20 cellular contexts compared by ENCODE assay signal in genomic region chr18:9619056-9619455, GRCh38. TPM values are rescaled to one million over a fixed set of nuclear protein-coding genes. Genes with fewer than 3 reads are reported as not detected.
A peak's percentile ranks its signal among the peaks of the same experiment; 100 is the strongest.
DNase-seq lines count a peak whose midpoint lies in the region; ATAC-seq, FAIRE-seq and TF ChIP-seq lines count a peak whose summit lies in the region.
"Had no signal": no experiment of that assay in that cellular context is flagged by ENCODE, and none has a peak within 500 bp of the region (broad histone marks: within the 10 kb centered on the region; RNA-seq: fewer than 3 reads in every experiment).

No MANE protein-coding gene starts in this region.

- FAIRE-seq in astrocyte (lab: Jason Lieb, UNC) = no peak
- FAIRE-seq: bronchial epithelial cell had no signal

- no peak overlapping the region for H3K56ac ChIP-seq in H9 (ENCODE audit: insufficient read length, low read depth, low read length)

- no peak overlapping the region for H3T11ph ChIP-seq in H9 (ENCODE audit: low read length)

- H4K5ac ChIP-seq in H9 (ENCODE audit: insufficient read length, low read depth, low read length) = no peak overlapping the region

- H2AFZ ChIP-seq in Karpas-422 (ENCODE audit: low read length) (no peak overlapping the region), astrocyte (ENCODE audit: low read depth, low read length) (no peak overlapping the region), H9 (ENCODE audit: low read length) (no peak overlapping the region)

- H2BK5ac ChIP-seq in H9 (ENCODE audit: insufficient read length, low read length) = no peak overlapping the region

- no peaks in the 10 kb centered on the region for H3K23me2 ChIP-seq in H9 (ENCODE audit: insufficient read length, low read depth, low read length, poor library complexity, severe bottlenecking)

- no peak overlapping the region for H2BK20ac ChIP-seq in H9 (ENCODE audit: low read depth, low read length, poor library complexity, severe bottlenecking)

- POLR2A ChIA-PET in WTC11 (lab: Charles Lee) = no interaction called here

- H3K9me3 Mint-ChIP-seq in astrocyte (ENCODE audit: unreplicated experiment) (no peaks in the 10 kb centered on the region), H9 (no peaks in the 10 kb centered on the region; a peak in 1 of 5 replicates), WTC11 (no peaks in the 10 kb centered on the region)
- no peaks in the 10 kb centered on the region for H3K9me3 Mint-ChIP-seq in stimulated activated effector memory CD8-positive, alpha-beta T cell treated with anti-CD3 and anti-CD28 coated beads, Interleukin-12 subunit alpha, Interleukin-12 subunit beta, amount 100 ng/mL, for 72 hours
- H3K9me3 Mint-ChIP-seq: activated naive CD8-positive, alpha-beta T cell treated with anti-CD3 and anti-CD28 coated beads for 36 hours; immature natural killer cell; stimulated activated naive B cell treated with anti-CD40 and anti-IgM and Interleukin-4, amounts not matched to agents 10 μg/mL and 1 μg/mL and 100 μg/mL, for 72 hours had no signal

- CTCF ChIA-PET in WTC11 (lab: Charles Lee) = interaction anchor here (0.6 kb wide), 2 partner anchors 43 to 901 kb away, joined by 3 read pairs; no protein-coding TSS in a partner anchor

- no peaks in the 10 kb centered on the region for H3K79me2 ChIP-seq in Karpas-422 (ENCODE audit: low read length)
- H3K79me2 ChIP-seq in astrocyte (ENCODE audit: insufficient read depth, low read length) = peaks cover 10% of the 10 kb centered on the region
- no peaks in the 10 kb centered on the region for H3K79me2 ChIP-seq in H9 (ENCODE audit: insufficient read depth, low read length)

- no peak overlapping the region for H2BK15ac ChIP-seq in H9 (ENCODE audit: low read depth, low read length)

- no peak overlapping the region for H2AK5ac ChIP-seq in H9 (ENCODE audit: insufficient read length, low read length)

- DNase-seq in Karpas-422 (peak; percentile 33), astrocyte (ENCODE audit: low read depth) (no peak), foreskin keratinocyte (no peak), thoracic aorta (ENCODE audit: low spot score) (no peak), H9 (no peak), WTC11 (ENCODE audit: low spot score) (no peak)
- no peak for DNase-seq in stimulated activated effector memory CD8-positive, alpha-beta T cell treated with anti-CD3 and anti-CD28 coated beads, Interleukin-12 subunit alpha, Interleukin-12 subunit beta, amount 100 ng/mL, for 72 hours (ENCODE audit: low spot score in 2 of 2)
- DNase-seq: activated naive CD8-positive, alpha-beta T cell treated with anti-CD3 and anti-CD28 coated beads for 36 hours; BE2C; Caco-2; NCI-H1436; NCI-H2171 treated with DMSO at 0.1 percent for 48 hours; NCI-H748 treated with DMSO at 0.1 percent for 48 hours; stimulated activated naive B cell treated with anti-CD40 and anti-IgM and Interleukin-4, amounts not matched to agents 10 μg/mL and 1 μg/mL and 100 μg/mL, for 72 hours; T-helper 9 cell; thyroid gland had no signal

- H3K27me3 Mint-ChIP-seq in astrocyte (ENCODE audit: low read depth, unreplicated experiment) (no peaks in the 10 kb centered on the region), H9 (ENCODE audit: low read depth) (no peaks in the 10 kb centered on the region), WTC11 (ENCODE audit: low read depth) (no peaks in the 10 kb centered on the region)
- H3K27me3 Mint-ChIP-seq: activated naive CD8-positive, alpha-beta T cell treated with anti-CD3 and anti-CD28 coated beads for 36 hours; stimulated activated naive B cell treated with anti-CD40 and anti-IgM and Interleukin-4, amounts not matched to agents 10 μg/mL and 1 μg/mL and 100 μg/mL, for 72 hours had no signal

- no peak overlapping the region for H2BK120ac ChIP-seq in H9 (ENCODE audit: low read depth, low read length, poor library complexity, severe bottlenecking)

- H3K4me1 ChIP-seq in Karpas-422 (ENCODE audit: low read length) = peaks cover 8% of the 10 kb centered on the region
- peaks cover 24% of the 10 kb centered on the region for H3K4me1 ChIP-seq in astrocyte (ENCODE audit: insufficient read depth, low read length)
- peaks cover 30% of the 10 kb centered on the region for H3K4me1 ChIP-seq in foreskin keratinocyte
- peaks cover 5 to 22% of the 10 kb centered on the region in 2 donors for H3K4me1 ChIP-seq in thoracic aorta (ENCODE audit: control insufficient read depth in 1 of 2, low read depth in 2 of 2)
- 0 out of 2 replicates have a peak, but pooled peaks cover 2% of the 10 kb centered on the region for H3K4me1 ChIP-seq in H9 (ENCODE audit: insufficient read depth, low read length)
- H3K4me1 ChIP-seq: BE2C, Caco-2 had no signal

- H3K4ac ChIP-seq in H9 (ENCODE audit: low read depth, low read length) = no peak overlapping the region

- H3K4me3 ChIP-seq in Karpas-422 (ENCODE audit: low read length) = no peak overlapping the region
- no peak overlapping the region for H3K4me3 ChIP-seq in astrocyte (ENCODE audit: insufficient read depth, low read depth, low read length)
- H3K4me3 ChIP-seq in thoracic aorta = peak overlapping the region; percentile 40
- H3K4me3 ChIP-seq: MG63, right atrium auricular region, thyroid gland had no signal

- H4K20me1 ChIP-seq in Karpas-422 (ENCODE audit: insufficient read depth, low read depth, low read length) (no peaks in the 10 kb centered on the region), astrocyte (ENCODE audit: insufficient read depth, low read length) (no peaks in the 10 kb centered on the region), H9 (ENCODE audit: control insufficient read depth, insufficient read depth, insufficient read length) (no peaks in the 10 kb centered on the region)

- H3K27me3 ChIP-seq in Karpas-422 (ENCODE audit: low read length) = no peaks in the 10 kb centered on the region
- H3K27me3 ChIP-seq in astrocyte (ENCODE audit: insufficient read depth, low read length) = no peaks in the 10 kb centered on the region
- H3K27me3 ChIP-seq in foreskin keratinocyte = no peaks in the 10 kb centered on the region
- no peaks in the 10 kb centered on the region for H3K27me3 ChIP-seq in thoracic aorta (replicated peaks; ENCODE audit: insufficient read depth)
- no peaks in the 10 kb centered on the region for H3K27me3 ChIP-seq in H9 (ENCODE audit: insufficient read depth, low read length)
- H3K27me3 ChIP-seq: BE2C, MG63, right atrium auricular region, thyroid gland had no signal

- H4K8ac ChIP-seq in H9 (replicated peaks; ENCODE audit: insufficient read length, low read depth, low read length) = no peak overlapping the region

- no peaks in the 10 kb centered on the region for H3K9me3 ChIP-seq in Karpas-422 (ENCODE audit: low read length)
- H3K9me3 ChIP-seq in astrocyte (ENCODE audit: insufficient read depth, low read depth, low read length) = no peaks in the 10 kb centered on the region
- no peaks in the 10 kb centered on the region for H3K9me3 ChIP-seq in thoracic aorta
- H3K9me3 ChIP-seq in H9 (ENCODE audit: control insufficient read depth, low read depth, low read length) = no peaks in the 10 kb centered on the region
- H3K9me3 ChIP-seq: BE2C, Caco-2, MG63, right atrium auricular region, thyroid gland had no signal

- ATAC-seq in foreskin keratinocyte (no peak), thoracic aorta (ENCODE audit: insufficient number of reproducible peaks, low FRiP score, low read depth) (no peak), WTC11 (no peak)
- ATAC-seq in stimulated activated effector memory CD8-positive, alpha-beta T cell treated with anti-CD3 and anti-CD28 coated beads, Interleukin-12 subunit alpha, Interleukin-12 subunit beta, amount 100 ng/mL, for 72 hours = no peak

- no peak overlapping the region for H3K14ac ChIP-seq in H9 (ENCODE audit: insufficient read depth, low read length)

- H3K9ac ChIP-seq in Karpas-422 (ENCODE audit: low read length) (no peak overlapping the region), astrocyte (ENCODE audit: low read length) (peak overlapping the region; percentile 50), H9 (ENCODE audit: extremely low read depth, insufficient read length, low read length) (no peak overlapping the region)

- no peak overlapping the region for H2BK12ac ChIP-seq in H9 (ENCODE audit: insufficient read length, low read depth, low read length)

- WGBS in H9 (ENCODE audit: extremely low coverage, insufficient read length, low lambda C conversion rate) = no CpG with 5 or more reads among the region's 3 CpGs

- H3K4me2 ChIP-seq in Karpas-422 (ENCODE audit: low read depth, low read length, poor library complexity, severe bottlenecking) = no peak overlapping the region
- H3K4me2 ChIP-seq in astrocyte (ENCODE audit: low read length) = peak overlapping the region; percentile 75
- H3K4me2 ChIP-seq in H9 (ENCODE audit: insufficient read depth, insufficient read length, low read length) = no peak overlapping the region

- no peak overlapping the region for H3K18ac ChIP-seq in H9 (ENCODE audit: insufficient read length, low read depth, low read length)

- H3K27ac Mint-ChIP-seq in astrocyte (ENCODE audit: unreplicated experiment) = no peak overlapping the region
- H3K27ac Mint-ChIP-seq in H9 = no peak overlapping the region; a peak in 1 of 7 replicates
- no peak overlapping the region for H3K27ac Mint-ChIP-seq in WTC11
- H3K27ac Mint-ChIP-seq in stimulated activated effector memory CD8-positive, alpha-beta T cell treated with anti-CD3 and anti-CD28 coated beads, Interleukin-12 subunit alpha, Interleukin-12 subunit beta, amount 100 ng/mL, for 72 hours = no peak overlapping the region
- H3K27ac Mint-ChIP-seq: activated naive CD8-positive, alpha-beta T cell treated with anti-CD3 and anti-CD28 coated beads for 36 hours had no signal

- H3K36me3 ChIP-seq in Karpas-422 (ENCODE audit: insufficient read depth, low read length) = no peaks in the 10 kb centered on the region
- H3K36me3 ChIP-seq in astrocyte (ENCODE audit: insufficient read depth, low read length) = no peaks in the 10 kb centered on the region
- no peaks in the 10 kb centered on the region for H3K36me3 ChIP-seq in thoracic aorta
- H3K36me3 ChIP-seq: BE2C, MG63, right atrium auricular region, thyroid gland had no signal

- H3K36me3 Mint-ChIP-seq in astrocyte (ENCODE audit: low read depth, unreplicated experiment) = no peaks in the 10 kb centered on the region
- H3K36me3 Mint-ChIP-seq in H9 (ENCODE audit: insufficient read depth in 1 of 3, low read depth in 3 of 3) = no peaks in the 10 kb centered on the region; a peak in 1 of 7 replicates
- no peaks in the 10 kb centered on the region for H3K36me3 Mint-ChIP-seq in WTC11
- H3K36me3 Mint-ChIP-seq in stimulated activated effector memory CD8-positive, alpha-beta T cell treated with anti-CD3 and anti-CD28 coated beads, Interleukin-12 subunit alpha, Interleukin-12 subunit beta, amount 100 ng/mL, for 72 hours = no peaks in the 10 kb centered on the region
- H3K36me3 Mint-ChIP-seq: activated naive CD8-positive, alpha-beta T cell treated with anti-CD3 and anti-CD28 coated beads for 36 hours; immature natural killer cell; stimulated activated naive B cell treated with anti-CD40 and anti-IgM and Interleukin-4, amounts not matched to agents 10 μg/mL and 1 μg/mL and 100 μg/mL, for 72 hours had no signal

- no peak for TF ChIP-seq CTCF in astrocyte (IDR thresholded peaks at IDR 0.05; ENCODE audit: insufficient read depth, low read depth, low read length)
- TF ChIP-seq CTCF in foreskin keratinocyte (conservative IDR thresholded peaks at IDR 0.05) = no peak
- no peak for TF ChIP-seq CTCF in thoracic aorta (IDR thresholded peaks at IDR 0.05)
- no peak for TF ChIP-seq CTCF in H9 (conservative IDR thresholded peaks at IDR 0.05)
- no peak for TF ChIP-seq CTCF in WTC11 (IDR thresholded peaks at IDR 0.05)

- H3K27ac ChIP-seq in Karpas-422 (ENCODE audit: low read length) (no peak overlapping the region), astrocyte (ENCODE audit: low read depth, low read length) (peak overlapping the region; percentile 52), foreskin keratinocyte (peak overlapping the region; percentile 1), thoracic aorta (peak overlapping the region; percentile 25 to 51), H9 (ENCODE audit: insufficient read length, low read depth, low read length) (no peak overlapping the region)
- H3K27ac ChIP-seq: thyroid gland had no signal

- H3K4me3 Mint-ChIP-seq in astrocyte (ENCODE audit: unreplicated experiment) (no peak overlapping the region), H9 (no peak overlapping the region), WTC11 (no peak overlapping the region)
- no peak overlapping the region for H3K4me3 Mint-ChIP-seq in stimulated activated effector memory CD8-positive, alpha-beta T cell treated with anti-CD3 and anti-CD28 coated beads, Interleukin-12 subunit alpha, Interleukin-12 subunit beta, amount 100 ng/mL, for 72 hours
- H3K4me3 Mint-ChIP-seq: activated naive CD8-positive, alpha-beta T cell treated with anti-CD3 and anti-CD28 coated beads for 36 hours; stimulated activated naive B cell treated with anti-CD40 and anti-IgM and Interleukin-4, amounts not matched to agents 10 μg/mL and 1 μg/mL and 100 μg/mL, for 72 hours had no signal

- H3K79me1 ChIP-seq in H9 (ENCODE audit: insufficient read depth, low read depth, low read length, poor library complexity, severe bottlenecking) = no peaks in the 10 kb centered on the region

- H3K4me1 Mint-ChIP-seq in astrocyte (ENCODE audit: low read depth, unreplicated experiment) (peaks cover 26% of the 10 kb centered on the region), H9 (peaks cover 21 to 23% of the 10 kb centered on the region in 2 experiments), WTC11 (peaks cover 23% of the 10 kb centered on the region)
- H3K4me1 Mint-ChIP-seq in stimulated activated effector memory CD8-positive, alpha-beta T cell treated with anti-CD3 and anti-CD28 coated beads, Interleukin-12 subunit alpha, Interleukin-12 subunit beta, amount 100 ng/mL, for 72 hours = peaks cover 9% of the 10 kb centered on the region

- no peaks in the 10 kb centered on the region for H3K9me2 ChIP-seq in Karpas-422 (replicated peaks; ENCODE audit: insufficient read depth, low read length)

- no peak overlapping the region for H4K91ac ChIP-seq in H9 (ENCODE audit: insufficient read length, low read depth, low read length)

- H3K23ac ChIP-seq in H9 (ENCODE audit: insufficient read length, low read depth, low read length) = no peak overlapping the region

RNA-seq across cellular contexts. Expression of gene PPP4R1, which starts 4.7 kb away (rescaled TPM):
- 28.7 and 52.7 TPM in 2 replicates for total RNA-seq in Karpas-422 (2014; rRNA removed; shearing (Covaris generic); ENCODE audit: low replicate concordance)
- total RNA-seq in astrocyte (131 and 132 TPM in 2 replicates), foreskin keratinocyte (142 and 147 TPM in 2 replicates), thoracic aorta (100 to 1,000 TPM in 1 of 2 donors, 10 to 100 TPM in 1; 89.3 to 121 TPM), H9 (2021) (97.5 and 106 TPM in 2 replicates), WTC11 (2021) (71.1 to 78.7 TPM (median 77.0 TPM) in 3 replicates)
- polyA plus RNA-seq in foreskin keratinocyte = 53.3 and 58.5 TPM in 2 replicates

Comparison
In these comparisons a context has a peak if more than half of its experiments do, and no peak if none do; other contexts are left out.
1. H3K27ac ChIP-seq: peak in astrocyte (single experiment), foreskin keratinocyte (single experiment) and thoracic aorta (2 of 2); none in Karpas-422 (single experiment) and H9 (single experiment).